In the genomic region with DNA sequence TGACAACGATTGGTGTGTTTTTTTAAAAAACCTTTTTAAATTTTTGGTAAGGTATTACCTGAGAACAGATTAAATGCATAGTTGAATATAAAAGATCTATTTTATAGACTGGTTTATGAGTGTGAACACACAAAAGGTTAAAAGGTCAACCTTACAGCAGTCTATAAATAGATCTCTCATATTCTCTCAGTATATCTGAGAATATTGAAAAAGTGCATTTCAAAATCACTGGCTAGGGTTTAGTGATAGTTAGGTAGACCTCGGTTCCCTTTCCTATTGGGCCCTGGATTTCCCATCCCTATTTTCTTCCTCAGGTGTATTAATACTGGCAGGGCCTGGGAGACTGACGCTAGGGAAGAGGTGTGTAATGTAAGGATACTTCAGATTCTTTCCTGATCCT, we compare ENCODE assay signal across 8 cellular contexts. TPM values are rescaled to one million over a fixed set of nuclear protein-coding genes. Genes with fewer than 3 reads are reported as not detected.
A peak's percentile ranks its signal among the peaks of the same experiment; 100 is the strongest.
DNase-seq lines count a peak whose midpoint lies in the region; FAIRE-seq and TF ChIP-seq lines count a peak whose summit lies in the region.

No MANE protein-coding gene starts in this region.

- H3K27me3 ChIP-seq in GM23248 (replicated peaks; ENCODE audit: insufficient read depth) (no peaks in the 10 kb centered on the region), SJCRH30 (no peaks in the 10 kb centered on the region), small intestine (ENCODE audit: control insufficient read depth in 2 of 2, insufficient read depth in 2 of 2, low read length in 2 of 2) (no peaks in the 10 kb centered on the region)

- H2AFZ ChIP-seq in GM23248: peak overlapping the region; percentile 89

- H3K9me3 ChIP-seq in GM23248 (ENCODE audit: low read depth) (no peaks in the 10 kb centered on the region), SJCRH30 (replicated peaks) (no peaks in the 10 kb centered on the region), small intestine (ENCODE audit: control insufficient read depth, low read depth) (no peaks in the 10 kb centered on the region)

- H3K27ac ChIP-seq in GM23248: peak overlapping the region; percentile 79; the same call in 1 of the 2 replicates
- H3K27ac ChIP-seq in SJCRH30: peak overlapping the region; percentile 53; the same call in 1 of the 2 replicates
- no peak overlapping the region for H3K27ac ChIP-seq in small intestine (ENCODE audit: low read depth in 1 of 2, low read length in 1 of 2)

- peaks cover 30% of the 10 kb centered on the region for H3K79me2 ChIP-seq in GM23248 (ENCODE audit: insufficient read depth)

- peak overlapping the region; percentile 88 for H3K4me2 ChIP-seq in GM23248 (ENCODE audit: unreplicated experiment)

- H3K9ac ChIP-seq in GM23248: peak overlapping the region; percentile 85

- H3K4me3 ChIP-seq in GM23248 (peak overlapping the region; percentile 73), SJCRH30 (peak overlapping the region; percentile 69), fibroblast of mammary gland (ENCODE audit: control insufficient read depth, low read depth, low read length) (peak overlapping the region; percentile 48), skeletal muscle cell (ENCODE audit: low read depth, low read length) (peak overlapping the region; percentile 60), small intestine (ENCODE audit: low read depth in 1 of 2, low read length in 2 of 2) (peak overlapping the region in 1 of 2 donors; percentile 43)

- peaks cover 4% of the 10 kb centered on the region; the same call in 1 of the 2 replicates for H3F3A ChIP-seq in GM23248 (ENCODE audit: insufficient read depth)

- 55 to 67% methylated on average over 3 of the region's 3 CpGs for WGBS in GM23248 (ENCODE audit: low coverage in 1 of 2, low lambda C conversion rate in 2 of 2, missing lambda C conversion rate in 2 of 2), 2 experiments
- 51 to 60% (median 57%) methylated on average over 3 of the region's 3 CpGs for WGBS in small intestine, 3 donors

- no peak for TF ChIP-seq CTCF in fibroblast of mammary gland (conservative IDR thresholded peaks at IDR 0.05; ENCODE audit: control insufficient read depth, insufficient read depth, low read depth, low read length)

- H4K20me1 ChIP-seq in GM23248 (ENCODE audit: insufficient read depth): peaks cover 17% of the 10 kb centered on the region; the same call in 1 of the 2 replicates

- H3K36me3 ChIP-seq in GM23248 (ENCODE audit: low read depth) (peaks cover 19% of the 10 kb centered on the region; the same call in 1 of the 2 replicates), SJCRH30 (peaks cover 9% of the 10 kb centered on the region), small intestine (ENCODE audit: control insufficient read depth in 2 of 2, insufficient read depth in 2 of 2, low read length in 2 of 2) (no peaks in the 10 kb centered on the region)

- no peak for DNase-seq in GM23248
- DNase-seq in SJCRH30: no peak
- no peak for DNase-seq in fibroblast of mammary gland (ENCODE audit: low read depth)
- no peak for DNase-seq in skeletal muscle cell (ENCODE audit: low read depth)
- DNase-seq in retina: no peak
- DNase-seq in AG08396 (ENCODE audit: low spot score): no peak
- no peak for DNase-seq in midbrain (lab: John Stamatoyannopoulos, UW)
- DNase-seq in small intestine: no peak

- H3K9me2 ChIP-seq in GM23248 (ENCODE audit: insufficient read depth): no peaks in the 10 kb centered on the region

- H3K4me1 ChIP-seq in GM23248 (ENCODE audit: insufficient read depth): peaks cover 26% of the 10 kb centered on the region
- H3K4me1 ChIP-seq in SJCRH30: 0 out of 2 replicates have a peak, but pooled peaks cover 9% of the 10 kb centered on the region
- peaks cover 0 to 6% of the 10 kb centered on the region in 2 donors for H3K4me1 ChIP-seq in small intestine (ENCODE audit: control insufficient read depth in 2 of 2, insufficient read depth in 1 of 2, low read depth in 1 of 2, low read length in 1 of 2)

- no peak for FAIRE-seq in small intestine (lab: Jason Lieb, UNC)

- in situ Hi-C loops in GM23248 (cut with MboI): no loop called here

RNA-seq across cellular contexts. Expression of gene ZNF451, which starts 0.7 kb away (rescaled TPM):
- total RNA-seq in GM23248 (2014; rRNA removed; shearing (Covaris generic)): 39.0 and 42.4 TPM in 2 replicates
- polyA plus RNA-seq in GM23248 (2016; fragmentation: Nextera tagmentation; extraction: Ambion mirVana): 19.9 and 20.1 TPM in 2 replicates
- total RNA-seq in SJCRH30 (2014; rRNA removed; shearing (Covaris generic)): 33.0 and 40.3 TPM in 2 replicates
- polyA plus RNA-seq in small intestine: 1 to 10 TPM; 7.3 to 8.7 (median 8.3) TPM

RNA-seq across cellular contexts. Expression of gene KIAA1586, which starts 42.8 kb away (rescaled TPM):
- total RNA-seq in GM23248 (2014; rRNA removed; shearing (Covaris generic)): 11.8 and 12.9 TPM in 2 replicates
- 18.6 and 19.0 TPM in 2 replicates for polyA plus RNA-seq in GM23248 (2016; fragmentation: Nextera tagmentation; extraction: Ambion mirVana)
- total RNA-seq in SJCRH30 (2014; rRNA removed; shearing (Covaris generic)): 20.9 and 25.0 TPM in 2 replicates
- 1 to 10 TPM; 1.6 to 3.0 (median 1.8) TPM for polyA plus RNA-seq in small intestine

Comparison
In these comparisons a context has a peak if more than half of its experiments do, and no peak if none do; other contexts are left out.
1. H3K27ac ChIP-seq: peak in GM23248 (single experiment) and SJCRH30 (single experiment); none in small intestine (0 of 2).